9 cellular contexts compared by ENCODE assay signal in the genomic region with DNA sequence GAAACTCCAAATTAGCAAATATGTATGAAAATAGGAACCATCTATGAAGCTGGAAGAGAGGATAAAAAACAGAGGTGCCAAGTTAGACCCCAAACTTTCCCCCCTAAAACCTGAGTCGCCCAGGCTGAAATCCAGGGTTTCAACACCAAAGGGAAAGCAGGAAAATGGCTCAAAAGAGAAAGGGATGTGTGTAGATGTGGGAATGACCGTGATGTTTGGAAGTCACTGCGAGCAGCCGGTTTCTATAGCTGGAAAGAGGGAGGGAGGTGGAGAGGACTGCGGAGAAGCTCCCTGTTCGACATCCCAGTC. TPM values are rescaled to one million over a fixed set of nuclear protein-coding genes. Genes with fewer than 3 reads are reported as not detected.
DNase-seq lines count a peak whose midpoint lies in the region; ATAC-seq, FAIRE-seq and TF ChIP-seq lines count a peak whose summit lies in the region.
"Had no signal": no experiment of that assay in that cellular context is flagged by ENCODE, and none has a peak within 500 bp of the region (broad histone marks: within the 10 kb centered on the region; RNA-seq: fewer than 3 reads in every experiment).

No MANE protein-coding gene starts in this region.

- CTCF ChIA-PET in A549 (lab: Yijun Ruan, JAX), result no interaction called here
- CTCF ChIA-PET in naive thymus-derived CD4-positive, alpha-beta T cell (lab: Charles Lee), result no interaction called here

- no peaks in the 10 kb centered on the region for H3K9me3 Mint-ChIP-seq in HFFc6
- H3K9me3 Mint-ChIP-seq in naive thymus-derived CD4-positive, alpha-beta T cell, result peaks cover 0 to 1% (median 0%) of the 10 kb centered on the region in 11 donors
- H3K9me3 Mint-ChIP-seq: activated naive CD4-positive, alpha-beta T cell treated with anti-CD3 and anti-CD28 coated beads, Interleukin-2, amount 50 U/mL, for 72 hours had no signal

- peak overlapping the region; percentile 42 for H3K4me3 ChIP-seq in A549
- peak overlapping the region; percentile 65 for H3K4me3 ChIP-seq in coronary artery
- H3K4me3 ChIP-seq in naive thymus-derived CD4-positive, alpha-beta T cell (ENCODE audit: low read length), result peak overlapping the region; percentile 47

- DNase-seq in A549 (ENCODE audit: low read depth in 1 of 2, low spot score in 1 of 2) (no peak), HFFc6 (no peak), coronary artery (ENCODE audit: low spot score) (no peak), head of caudate nucleus (no peak), GM20000 (ENCODE audit: low spot score) (no peak), NCI-H748 (lab: John Stamatoyannopoulos, UW; ENCODE audit: unreplicated experiment) (no peak)
- DNase-seq in naive thymus-derived CD4-positive, alpha-beta T cell, result no peak

- TF ChIP-seq EP300 in A549 (IDR thresholded peaks at IDR 0.05), result no peak

- H3K9me3 ChIP-seq in A549, result no peaks in the 10 kb centered on the region
- no peaks in the 10 kb centered on the region for H3K9me3 ChIP-seq in naive thymus-derived CD4-positive, alpha-beta T cell (ENCODE audit: control insufficient read depth in 2 of 3, low read length in 3 of 3)

- TF ChIP-seq POLR2A in A549 (IDR thresholded peaks at IDR 0.05; ENCODE audit: low read length), result no peak

- H3K4me3 Mint-ChIP-seq in HFFc6, result peak overlapping the region; percentile 88
- H3K4me3 Mint-ChIP-seq in naive thymus-derived CD4-positive, alpha-beta T cell, result peak overlapping the region; percentile 69 to 88 (median 80)

- no peak for TF ChIP-seq RAD21 in A549 (conservative IDR thresholded peaks at IDR 0.05 in 1 of 2, IDR thresholded peaks at IDR 0.05 in 1 of 2)

- FAIRE-seq in A549 (lab: Jason Lieb, UNC), result no peak

- peaks cover 36% of the 10 kb centered on the region for H3K4me1 Mint-ChIP-seq in HFFc6 (ENCODE audit: low read depth)
- peaks cover 29 to 43% (median 34%) of the 10 kb centered on the region in 7 donors for H3K4me1 Mint-ChIP-seq in naive thymus-derived CD4-positive, alpha-beta T cell

- H3K36me3 ChIP-seq in naive thymus-derived CD4-positive, alpha-beta T cell (ENCODE audit: control insufficient read depth in 2 of 3, insufficient read depth in 3 of 3, low read length in 3 of 3), result peaks cover 0 to 35% (median 6%) of the 10 kb centered on the region in 3 experiments

- peaks cover 18% of the 10 kb centered on the region for H3K36me3 Mint-ChIP-seq in HFFc6 (ENCODE audit: low read depth)
- peaks cover 0 to 18% (median 15%) of the 10 kb centered on the region in 5 donors for H3K36me3 Mint-ChIP-seq in naive thymus-derived CD4-positive, alpha-beta T cell

- 23% methylated on average over 6 of the region's 6 CpGs for WGBS in A549 (ENCODE audit: missing lambda C conversion rate)

- intact Hi-C loops in naive thymus-derived CD4-positive, alpha-beta T cell (cut with micrococcal nuclease), result no loop called here
- intact Hi-C loops in head of caudate nucleus (cut with DNase I), result loop anchor here (2.0 kb wide), 1 partner anchor 36 kb away; no protein-coding TSS in a partner anchor

- POLR2A ChIA-PET in A549 (lab: Yijun Ruan, JAX), result no interaction called here
- POLR2A ChIA-PET in naive thymus-derived CD4-positive, alpha-beta T cell (lab: Charles Lee), result interaction anchor here (0.7 to 1.3 kb wide), 2 partner anchors 13 to 35 kb away, joined by 3 read pairs; no protein-coding TSS in a partner anchor

- H3K27ac Mint-ChIP-seq in HFFc6, result peak overlapping the region; percentile 0; the same call in 1 of the 2 replicates
- H3K27ac Mint-ChIP-seq in naive thymus-derived CD4-positive, alpha-beta T cell, result peak overlapping the region in 3 of 9 donors; percentile 15 to 31 (median 28)

- H3K4me2 ChIP-seq in A549, result peak overlapping the region; percentile 82

- peaks cover 15% of the 10 kb centered on the region for H3K27me3 Mint-ChIP-seq in HFFc6 (ENCODE audit: insufficient read depth)
- H3K27me3 Mint-ChIP-seq in naive thymus-derived CD4-positive, alpha-beta T cell, result peaks cover 0 to 39% (median 7%) of the 10 kb centered on the region in 5 donors

- H3K27me3 ChIP-seq in naive thymus-derived CD4-positive, alpha-beta T cell (ENCODE audit: control insufficient read depth in 2 of 2, insufficient read depth in 2 of 2, low read length in 2 of 2), result peaks cover 0 to 3% of the 10 kb centered on the region in 2 donors

- TF ChIP-seq CTCF in A549 (IDR thresholded peaks at IDR 0.05), result no peak
- TF ChIP-seq CTCF in HFFc6 (IDR thresholded peaks at IDR 0.05), result no peak
- TF ChIP-seq CTCF in coronary artery (IDR thresholded peaks at IDR 0.05), result no peak
- TF ChIP-seq CTCF in GM20000 (IDR thresholded peaks at IDR 0.05; ENCODE audit: extremely low read depth, missing control alignments), result no peak

- H3K27ac ChIP-seq in A549 (peak overlapping the region; percentile 36 to 75; a peak in 4 of 6 replicates), coronary artery (no peak overlapping the region)
- H3K27ac ChIP-seq in naive thymus-derived CD4-positive, alpha-beta T cell (ENCODE audit: low read depth, low read length), result no peak overlapping the region

- H3K4me1 ChIP-seq in A549, result peaks cover 5% of the 10 kb centered on the region; the same call in 1 of the 3 replicates
- peaks cover 4 to 23% of the 10 kb centered on the region in 2 donors for H3K4me1 ChIP-seq in naive thymus-derived CD4-positive, alpha-beta T cell (ENCODE audit: control insufficient read depth in 2 of 2, insufficient read depth in 2 of 2, low read length in 2 of 2)

- ATAC-seq in A549 (no peak), HG03354 (IDR thresholded peaks at IDR 0.05; ENCODE audit: poor library complexity, severe bottlenecking, unreplicated experiment) (no peak)
- no peak for ATAC-seq in naive thymus-derived CD4-positive, alpha-beta T cell
- ATAC-seq: activated naive CD4-positive, alpha-beta T cell treated with anti-CD3 and anti-CD28 coated beads, Interleukin-2, amount 50 U/mL, for 72 hours had no signal

TF ChIP-seq in A549, 52 proteins besides CTCF, POLR2A, EP300 and RAD21 (continues in another document):
- no peak for TF ChIP-seq NFE2L2 (conservative IDR thresholded peaks at IDR 0.05; ENCODE audit: low read length)
- no peak for TF ChIP-seq ZNF302 (CRISPR knock-in tag; IDR thresholded peaks at IDR 0.05)
- no peak for TF ChIP-seq ZSCAN20 (CRISPR knock-in tag; IDR thresholded peaks at IDR 0.05)

RNA-seq across cellular contexts. Expression of a gene that starts 4.5 kb away (rescaled TPM):
- 12.7 and 14.6 TPM in 2 replicates for polyA plus RNA-seq in A549 (2011; rRNA removed)
- 25.2 and 28.3 TPM in 2 replicates for polyA plus RNA-seq in A549 (2012; cell fraction: cytosol; rRNA removed)
- polyA plus RNA-seq in A549 (2012; cell fraction: nucleus; rRNA removed), result 28.3 and 35.9 TPM in 2 replicates
- 31.4 to 39.0 TPM (median 35.0 TPM) in 3 replicates for polyA plus RNA-seq in A549 (2017; fragmentation: RNase III; extraction: RNeasy Plus Mini Kit Qiagen cat#74134 plus additional on column Dnase treatment)
- polyA minus RNA-seq in A549 (2011; rRNA and poly(A)+ RNA removed), result 12.6 and 14.2 TPM in 2 replicates
- total RNA-seq in HFFc6 (2021; fragmentation: NEBNext Ultra II Directional; extraction: Animal tissue kit (Norgen Biotek cat#: 25700)), result 10 to 100 TPM; 43.4 to 55.1 (median 52.1) TPM
- 10 to 100 TPM; 36.2 to 47.2 (median 44.5) TPM for total RNA-seq in naive thymus-derived CD4-positive, alpha-beta T cell
- 10 to 100 TPM in 1 of 2 donors, 1 to 10 TPM in 1; 9.5 to 10.4 TPM for polyA plus RNA-seq in naive thymus-derived CD4-positive, alpha-beta T cell

RNA-seq across cellular contexts. Expression of a gene that starts 8.4 kb away (rescaled TPM):
- polyA plus RNA-seq in A549 (2011; rRNA removed), result 15.9 and 16.5 TPM in 2 replicates
- 35.1 and 37.4 TPM in 2 replicates for polyA plus RNA-seq in A549 (2012; cell fraction: cytosol; rRNA removed)
- 33.3 and 45.0 TPM in 2 replicates for polyA plus RNA-seq in A549 (2012; cell fraction: nucleus; rRNA removed)
- polyA plus RNA-seq in A549 (2017; fragmentation: RNase III; extraction: RNeasy Plus Mini Kit Qiagen cat#74134 plus additional on column Dnase treatment), result 9.3 to 9.6 TPM (median 9.5 TPM) in 3 replicates
- polyA minus RNA-seq in A549 (2011; rRNA and poly(A)+ RNA removed), result 13.6 and 16.6 TPM in 2 replicates
- total RNA-seq in HFFc6 (2021; fragmentation: NEBNext Ultra II Directional; extraction: Animal tissue kit (Norgen Biotek cat#: 25700)), result 1 to 10 TPM in 2 of 6 experiments, under 1 TPM in 4; 0.39 to 1.2 (median 0.73) TPM
- 10 to 100 TPM in 4 of 5 experiments, 1 to 10 TPM in 1; 9.7 to 19.5 (median 10.7) TPM for total RNA-seq in naive thymus-derived CD4-positive, alpha-beta T cell
- 10 to 100 TPM; 62.6 to 67.0 TPM for polyA plus RNA-seq in naive thymus-derived CD4-positive, alpha-beta T cell

RNA-seq across cellular contexts. Expression of a gene that starts 12.1 kb away (rescaled TPM):
- polyA plus RNA-seq in A549 (2011; rRNA removed), result 59.0 and 66.5 TPM in 2 replicates
- 64.6 and 64.9 TPM in 2 replicates for polyA plus RNA-seq in A549 (2012; cell fraction: cytosol; rRNA removed)
- 47.0 and 53.6 TPM in 2 replicates for polyA plus RNA-seq in A549 (2012; cell fraction: nucleus; rRNA removed)
- polyA plus RNA-seq in A549 (2017; fragmentation: RNase III; extraction: RNeasy Plus Mini Kit Qiagen cat#74134 plus additional on column Dnase treatment), result 104 to 125 TPM (median 122 TPM) in 3 replicates
- 37.2 and 39.7 TPM in 2 replicates for polyA minus RNA-seq in A549 (2011; rRNA and poly(A)+ RNA removed)
- total RNA-seq in HFFc6 (2021; fragmentation: NEBNext Ultra II Directional; extraction: Animal tissue kit (Norgen Biotek cat#: 25700)), result 100 to 1,000 TPM; 215 to 240 (median 225) TPM
- 10 to 100 TPM; 19.1 to 51.9 (median 27.9) TPM for total RNA-seq in naive thymus-derived CD4-positive, alpha-beta T cell
- polyA plus RNA-seq in naive thymus-derived CD4-positive, alpha-beta T cell, result 10 to 100 TPM; 23.3 to 24.8 TPM

RNA-seq across cellular contexts. Expression of a gene that starts 12.3 kb away (rescaled TPM):
- 15.6 and 21.1 TPM in 2 replicates for polyA plus RNA-seq in A549 (2011; rRNA removed)
- 13.6 and 18.5 TPM in 2 replicates for polyA plus RNA-seq in A549 (2012; cell fraction: cytosol; rRNA removed)
- polyA plus RNA-seq in A549 (2012; cell fraction: nucleus; rRNA removed), result 43.2 and 51.7 TPM in 2 replicates
- polyA plus RNA-seq in A549 (2017; fragmentation: RNase III; extraction: RNeasy Plus Mini Kit Qiagen cat#74134 plus additional on column Dnase treatment), result 19.1 to 21.3 TPM (median 20.3 TPM) in 3 replicates
- 24.3 and 29.0 TPM in 2 replicates for polyA minus RNA-seq in A549 (2011; rRNA and poly(A)+ RNA removed)
- 10 to 100 TPM; 37.3 to 41.6 (median 38.3) TPM for total RNA-seq in HFFc6 (2021; fragmentation: NEBNext Ultra II Directional; extraction: Animal tissue kit (Norgen Biotek cat#: 25700))
- 100 to 1,000 TPM in 1 of 5 experiments, 10 to 100 TPM in 4; 50.3 to 103 (median 76.2) TPM for total RNA-seq in naive thymus-derived CD4-positive, alpha-beta T cell
- polyA plus RNA-seq in naive thymus-derived CD4-positive, alpha-beta T cell, result 1 to 10 TPM; 7.6 to 9.4 TPM

RNA-seq across cellular contexts. Expression of a gene that starts 20.5 kb away (rescaled TPM):
- polyA plus RNA-seq in A549 (2011; rRNA removed), result 0.66 and 0.73 TPM in 2 replicates
- polyA plus RNA-seq in A549 (2012; cell fraction: cytosol; rRNA removed), result 0.40 and 0.47 TPM in 2 replicates
- 5.3 and 6.0 TPM in 2 replicates for polyA plus RNA-seq in A549 (2012; cell fraction: nucleus; rRNA removed)
- polyA plus RNA-seq in A549 (2017; fragmentation: RNase III; extraction: RNeasy Plus Mini Kit Qiagen cat#74134 plus additional on column Dnase treatment), result 0.93 to 1.3 TPM (median 1.1 TPM) in 3 replicates
- polyA minus RNA-seq in A549 (2011; rRNA and poly(A)+ RNA removed), result 0.19 and 0.33 TPM in 2 replicates
- total RNA-seq in HFFc6 (2021; fragmentation: NEBNext Ultra II Directional; extraction: Animal tissue kit (Norgen Biotek cat#: 25700)), result under 1 TPM; 0.15 to 0.69 (median 0.38) TPM
- total RNA-seq in naive thymus-derived CD4-positive, alpha-beta T cell, result 1 to 10 TPM in 3 of 5 experiments, under 1 TPM in 2; 0.51 to 3.5 (median 2.5) TPM
- polyA plus RNA-seq in naive thymus-derived CD4-positive, alpha-beta T cell, result under 1 TPM in 1 of 2 donors, not detected in 1; 0.26 TPM

Comparison
In these comparisons a context has a peak if more than half of its experiments do, and no peak if none do; other contexts are left out.
1. H3K27ac ChIP-seq: peak in A549 (2 of 2); none in coronary artery (0 of 2) and naive thymus-derived CD4-positive, alpha-beta T cell (single experiment).
2. RNA of a gene that starts 8.4 kb away (total RNA-seq): 9.7 to 19.5 TPM in naive thymus-derived CD4-positive, alpha-beta T cell; 0.39 to 1.2 TPM in HFFc6; every median in the first group is over 4 times any median in the second.
3. RNA of a gene that starts 12.1 kb away (total RNA-seq): 215 to 240 TPM in HFFc6; 19.1 to 51.9 TPM in naive thymus-derived CD4-positive, alpha-beta T cell; every median in the first group is over 4 times any median in the second.
4. Peak in every context shown above with its lines, with median percentiles within 50 percentile points of each other: H3K4me3 ChIP-seq.